1 cellular context compared by ENCODE assay signal in genomic region chr12:131311279-131311722, GRCh38.
TF ChIP-seq lines count a peak whose summit lies in the region.

No MANE protein-coding gene starts in this region.

TF ChIP-seq in GM23338, 12 proteins besides CTCF, POLR2A, EP300 and RAD21:
- peak; percentile 32 for TF ChIP-seq REST (IDR thresholded peaks at IDR 0.05; ENCODE audit: unreplicated experiment)
